7 cellular contexts compared by ENCODE assay signal in genomic region chr10:109307102-109307501, GRCh38.
DNase-seq lines count a peak whose midpoint lies in the region; ATAC-seq and TF ChIP-seq lines count a peak whose summit lies in the region.
"Not testable (repeated sequence)": the region's sequence is repeated elsewhere in the genome, so short reads cannot be mapped to it uniquely, and the experiment has no call there.

No MANE protein-coding gene starts in this region.

- H3K79me1 ChIP-seq in IMR-90 (ENCODE audit: low read depth in 1 of 2, low read length in 2 of 2); mesendoderm (ENCODE audit: low read length): not testable (repeated sequence)

- peak overlapping the region; percentile 50; the same call in 1 of the 2 replicates for H3K4me2 ChIP-seq in IMR-90 (ENCODE audit: low read depth, low read length)
- H3K4me2 ChIP-seq in mesendoderm (ENCODE audit: low read length), result not testable (repeated sequence)

- POLR2A ChIA-PET in Caco-2 (lab: Charles Lee); IMR-90 (lab: Charles Lee; ENCODE audit: unreplicated experiment): not testable (repeated sequence)

- H3K14ac ChIP-seq in IMR-90 (replicated peaks; ENCODE audit: low read depth, low read length), result not testable (repeated sequence)

- H3K27me3 Mint-ChIP-seq in Caco-2 (ENCODE audit: insufficient read depth, unreplicated experiment); HFFc6 (ENCODE audit: insufficient read depth); endodermal cell (ENCODE audit: insufficient read depth); mesothelial cell of epicardium (ENCODE audit: low read depth); progenitor cell of endocrine pancreas: not testable (repeated sequence)

- H3K27me3 ChIP-seq in Caco-2 (replicated peaks; ENCODE audit: control insufficient read depth, insufficient read depth, low read length); IMR-90 (ENCODE audit: control insufficient read depth, insufficient read depth, low read length); endodermal cell (ENCODE audit: control insufficient read depth, insufficient read depth, low read length, poor library complexity, severe bottlenecking); mesendoderm (ENCODE audit: insufficient read depth, low read length, poor library complexity): not testable (repeated sequence)

- H3K27ac Mint-ChIP-seq in Caco-2 (ENCODE audit: unreplicated experiment), result peak overlapping the region; percentile 73
- peak overlapping the region; percentile 20; the same call in 1 of the 2 replicates for H3K27ac Mint-ChIP-seq in HFFc6
- peak overlapping the region; percentile 86 for H3K27ac Mint-ChIP-seq in endodermal cell
- peak overlapping the region; percentile 17 for H3K27ac Mint-ChIP-seq in mesothelial cell of epicardium
- H3K27ac Mint-ChIP-seq in progenitor cell of endocrine pancreas, result peak overlapping the region; percentile 27

- DNase-seq in Caco-2 (peak; percentile 24 to 50), mesendoderm (peak; percentile 72)
- not testable (repeated sequence) for DNase-seq in HFFc6; IMR-90; endodermal cell; mesothelial cell of epicardium (ENCODE audit: low spot score in 2 of 2, unreplicated experiment in 2 of 2); progenitor cell of endocrine pancreas (ENCODE audit: low spot score, unreplicated experiment)

- H3K4me1 Mint-ChIP-seq in Caco-2 (ENCODE audit: low read depth, unreplicated experiment), result peaks cover 44% of the 10 kb centered on the region
- H3K4me1 Mint-ChIP-seq in HFFc6 (ENCODE audit: low read depth), result peaks cover 61% of the 10 kb centered on the region
- H3K4me1 Mint-ChIP-seq in endodermal cell, result peaks cover 60% of the 10 kb centered on the region
- H3K4me1 Mint-ChIP-seq in mesothelial cell of epicardium, result peaks cover 23% of the 10 kb centered on the region
- peaks cover 37% of the 10 kb centered on the region for H3K4me1 Mint-ChIP-seq in progenitor cell of endocrine pancreas (ENCODE audit: low read depth)

- not testable (repeated sequence) for H3K18ac ChIP-seq in IMR-90 (ENCODE audit: low read depth, low read length)
- peak overlapping the region; percentile 60 for H3K18ac ChIP-seq in mesendoderm (ENCODE audit: low read length)

- not testable (repeated sequence) for ATAC-seq in IMR-90 (ENCODE audit: low read depth)

- H2BK120ac ChIP-seq in IMR-90 (ENCODE audit: low read depth, low read length), result not testable (repeated sequence)
- H2BK120ac ChIP-seq in mesendoderm (ENCODE audit: low read depth, low read length), result peak overlapping the region; percentile 61

- H2AK5ac ChIP-seq in IMR-90 (ENCODE audit: low read depth, low read length); mesendoderm (ENCODE audit: low read length): not testable (repeated sequence)

- not testable (repeated sequence) for H4K20me1 ChIP-seq in IMR-90 (ENCODE audit: insufficient read depth, low read length)

- H3K9me3 ChIP-seq in Caco-2; IMR-90 (ENCODE audit: control insufficient read depth, insufficient read depth, low read length): not testable (repeated sequence)
- H3K9me3 ChIP-seq in endodermal cell (ENCODE audit: control insufficient read depth, low read length), result peaks cover 33% of the 10 kb centered on the region

- not testable (repeated sequence) for H2AK9ac ChIP-seq in IMR-90 (replicated peaks; ENCODE audit: low read depth, low read length, poor library complexity)

- peak overlapping the region; percentile 61 for H3K4me3 Mint-ChIP-seq in Caco-2 (ENCODE audit: unreplicated experiment)
- H3K4me3 Mint-ChIP-seq in HFFc6, result peak overlapping the region; percentile 49; the same call in 1 of the 2 replicates
- H3K4me3 Mint-ChIP-seq in endodermal cell, mesothelial cell of epicardium: not testable (repeated sequence)
- peak overlapping the region; percentile 28 for H3K4me3 Mint-ChIP-seq in progenitor cell of endocrine pancreas (ENCODE audit: low read depth)

- intact Hi-C loops in Caco-2 (cut with micrococcal nuclease; ENCODE audit: unreplicated experiment), result loop anchor here (1.0 kb wide), 1 partner anchor 107 kb away; no protein-coding TSS in a partner anchor
- intact Hi-C loops in IMR-90 (cut with micrococcal nuclease), result not testable (repeated sequence)

- 70% methylated on average over 2 of the region's 5 CpGs; no CpG with 5 or more reads in 1 of the 2 experiments for WGBS in IMR-90 (ENCODE audit: extremely low coverage in 2 of 2, insufficient read length in 1 of 2), 2 experiments
- WGBS in endodermal cell (ENCODE audit: insufficient coverage in 1 of 2, insufficient read length in 1 of 2), 2 experiments, result 62 to 74% methylated on average over 2 to 5 of the region's 5 CpGs
- WGBS in mesendoderm (ENCODE audit: extremely low coverage, insufficient coverage, low lambda C conversion rate), result no CpG with 5 or more reads among the region's 5 CpGs

- H3K79me2 ChIP-seq in mesendoderm (ENCODE audit: control insufficient read depth, insufficient read depth, low read length), result not testable (repeated sequence)

- not testable (repeated sequence) for H2BK20ac ChIP-seq in IMR-90 (ENCODE audit: low read depth, low read length)

- not testable (repeated sequence) for H2BK5ac ChIP-seq in IMR-90 (ENCODE audit: low read depth, low read length, poor library complexity, severe bottlenecking)
- H2BK5ac ChIP-seq in mesendoderm (ENCODE audit: low read length), result peak overlapping the region; percentile 70

- not testable (repeated sequence) for H3K27ac ChIP-seq in IMR-90 (ENCODE audit: insufficient read depth, low read length); endodermal cell (ENCODE audit: low read depth, low read length); mesendoderm (ENCODE audit: low read depth, low read length)

- CTCF ChIA-PET in Caco-2 (lab: Charles Lee); IMR-90 (lab: Yijun Ruan, JAX): not testable (repeated sequence)

- H2AFZ ChIP-seq in IMR-90 (replicated peaks; ENCODE audit: low read length, poor library complexity), result not testable (repeated sequence)

- peaks cover 60% of the 10 kb centered on the region for H3K4me1 ChIP-seq in Caco-2
- H3K4me1 ChIP-seq in IMR-90 (ENCODE audit: control insufficient read depth, insufficient read depth, low read length); endodermal cell (ENCODE audit: control insufficient read depth, insufficient read depth, low read length): not testable (repeated sequence)
- H3K4me1 ChIP-seq in mesendoderm (ENCODE audit: control insufficient read depth, low read depth, low read length), result peaks cover 12% of the 10 kb centered on the region

- TF ChIP-seq RAD21 in IMR-90 (IDR thresholded peaks at IDR 0.05; ENCODE audit: low read length), result not testable (repeated sequence)

- not testable (repeated sequence) for H3K36me3 ChIP-seq in Caco-2 (ENCODE audit: control insufficient read depth, insufficient read depth, low read length); IMR-90 (ENCODE audit: control insufficient read depth, insufficient read depth, low read length); endodermal cell (ENCODE audit: control insufficient read depth, insufficient read depth, low read length); mesendoderm (ENCODE audit: control insufficient read depth, insufficient read depth, low read length)

- H4K5ac ChIP-seq in IMR-90 (ENCODE audit: low read depth, low read length); mesendoderm (ENCODE audit: low read length): not testable (repeated sequence)

- not testable (repeated sequence) for H3K4me3 ChIP-seq in Caco-2 (ENCODE audit: low read depth, low read length); IMR-90 (ENCODE audit: insufficient read depth, low read depth, low read length); endodermal cell (ENCODE audit: low read length); mesendoderm (ENCODE audit: low read length)

- H3K4ac ChIP-seq in IMR-90 (ENCODE audit: low read depth, low read length), result not testable (repeated sequence)
- peak overlapping the region; percentile 16 for H3K4ac ChIP-seq in mesendoderm (ENCODE audit: low read depth, low read length)

- H3K9me3 Mint-ChIP-seq in Caco-2 (ENCODE audit: unreplicated experiment); HFFc6; endodermal cell; mesothelial cell of epicardium; progenitor cell of endocrine pancreas (ENCODE audit: low read depth): not testable (repeated sequence)

- not testable (repeated sequence) for TF ChIP-seq CTCF in Caco-2 (IDR thresholded peaks at IDR 0.05; ENCODE audit: insufficient read depth in 1 of 2, low read depth in 1 of 2, low read length in 1 of 2, severe bottlenecking in 1 of 2, unreplicated experiment in 1 of 2); HFFc6 (IDR thresholded peaks at IDR 0.05); IMR-90 (conservative IDR thresholded peaks at IDR 0.05; ENCODE audit: low read depth, low read length); endodermal cell (conservative IDR thresholded peaks at IDR 0.05); mesothelial cell of epicardium (IDR thresholded peaks at IDR 0.05; ENCODE audit: unreplicated experiment); progenitor cell of endocrine pancreas (IDR thresholded peaks at IDR 0.05; ENCODE audit: unreplicated experiment)

- TF ChIP-seq POLR2A in IMR-90 (IDR thresholded peaks at IDR 0.05; ENCODE audit: low read depth, low read length), result not testable (repeated sequence)

- H3K9me1 ChIP-seq in IMR-90 (ENCODE audit: insufficient read depth, low read length), result not testable (repeated sequence)

- peak overlapping the region in 1 of 2 experiments; percentile 64; a peak in 2 of 4 replicates for H4K8ac ChIP-seq in IMR-90 (ENCODE audit: low read depth in 2 of 2, low read length in 2 of 2)
- not testable (repeated sequence) for H4K8ac ChIP-seq in mesendoderm (ENCODE audit: low read depth, low read length)

- not testable (repeated sequence) for H3K56ac ChIP-seq in IMR-90 (ENCODE audit: extremely low read depth, insufficient read depth, low read length)
- H3K56ac ChIP-seq in mesendoderm (ENCODE audit: low read length), result peak overlapping the region; percentile 52

- not testable (repeated sequence) for BruUV-seq in Caco-2 (replicated peaks; lab: Mats Ljungman, UMichigan); IMR-90 (replicated peaks; lab: Mats Ljungman, UMichigan)

- H4K91ac ChIP-seq in IMR-90 (ENCODE audit: insufficient read depth, low read depth, low read length), result not testable (repeated sequence)

- not testable (repeated sequence) for H3K23ac ChIP-seq in IMR-90 (ENCODE audit: low read depth, low read length); mesendoderm (ENCODE audit: low read length)

- dilution Hi-C loops in IMR-90 (cut with HindIII; ENCODE audit: low sequenced_read_pairs, unreplicated experiment), result not testable (repeated sequence)

- H3K9ac ChIP-seq in IMR-90 (ENCODE audit: low read depth, low read length); endodermal cell (ENCODE audit: extremely low read depth, low read length, poor library complexity, severe bottlenecking); mesendoderm (ENCODE audit: low read length): not testable (repeated sequence)

- in situ Hi-C loops in IMR-90 (cut with MboI; ENCODE audit: low sequenced_read_pairs), result not testable (repeated sequence)

- H3K36me3 Mint-ChIP-seq in Caco-2 (ENCODE audit: insufficient read depth, unreplicated experiment); HFFc6 (ENCODE audit: low read depth); endodermal cell (ENCODE audit: low read depth); mesothelial cell of epicardium; progenitor cell of endocrine pancreas (ENCODE audit: insufficient read depth): not testable (repeated sequence)

- not testable (repeated sequence) for H2BK15ac ChIP-seq in IMR-90 (ENCODE audit: low read depth, low read length); mesendoderm (replicated peaks; ENCODE audit: low read depth)

Comparison
In these comparisons a context has a peak if more than half of its experiments do, and no peak if none do; other contexts are left out.
1. H3K27ac Mint-ChIP-seq: peak in every context shown above with its lines; median percentile 86 in endodermal cell; 73 in Caco-2; 27 in progenitor cell of endocrine pancreas; 20 in HFFc6; 17 in mesothelial cell of epicardium.